In genomic region chr16:89283449-89283848, GRCh38 we compare ENCODE assay signal across 24 cellular contexts.
"Had no signal": no experiment of that assay in that cellular context is flagged by ENCODE, and none has a peak within 500 bp of the region (broad histone marks: within the 10 kb centered on the region; RNA-seq: fewer than 3 reads in every experiment).

No MANE protein-coding gene starts in this region.

- H3K4me1 ChIP-seq: esophagus muscularis mucosa, foreskin keratinocyte, gastroesophageal sphincter, heart left ventricle, left lung, lower lobe of right lung had no signal

- FAIRE-seq: colon, endothelial cell of umbilical vein, frontal cortex, kidney had no signal

- H3K27ac ChIP-seq: coronary artery, esophagus muscularis mucosa, foreskin keratinocyte, gastroesophageal sphincter, heart left ventricle, hepatocyte, left lung, lower lobe of right lung had no signal

- H3K4me2 ChIP-seq: hepatocyte had no signal

- DNase-seq: dermis blood vessel endothelial cell; dorsolateral prefrontal cortex; effector CD4-positive, alpha-beta T cell; effector memory CD4-positive, alpha-beta T cell; foreskin keratinocyte; hypothalamus; immature natural killer cell; islet precursor cell; kidney; kidney glomerular epithelial cell; left ventricle myocardium superior; lower lobe of right lung; mesendoderm; midbrain; naive thymus-derived CD4-positive, alpha-beta T cell had no signal

- H3K27me3 ChIP-seq: dorsolateral prefrontal cortex, esophagus muscularis mucosa, foreskin keratinocyte, gastroesophageal sphincter, heart left ventricle, hepatocyte, left lung had no signal

- H2AFZ ChIP-seq: hepatocyte had no signal

- ATAC-seq: foreskin keratinocyte; gastroesophageal sphincter; heart left ventricle; left lung; left ventricle myocardium superior; lower lobe of right lung; naive thymus-derived CD4-positive, alpha-beta T cell had no signal

- H3K9me3 ChIP-seq: esophagus muscularis mucosa, gastroesophageal sphincter, heart left ventricle, left lung, lower lobe of right lung had no signal

- H3K4me3 ChIP-seq: coronary artery, dorsolateral prefrontal cortex, esophagus muscularis mucosa, gastroesophageal sphincter, heart left ventricle, hepatocyte, left lung, lower lobe of right lung had no signal
